16 cellular contexts compared by ENCODE assay signal in the genomic region with DNA sequence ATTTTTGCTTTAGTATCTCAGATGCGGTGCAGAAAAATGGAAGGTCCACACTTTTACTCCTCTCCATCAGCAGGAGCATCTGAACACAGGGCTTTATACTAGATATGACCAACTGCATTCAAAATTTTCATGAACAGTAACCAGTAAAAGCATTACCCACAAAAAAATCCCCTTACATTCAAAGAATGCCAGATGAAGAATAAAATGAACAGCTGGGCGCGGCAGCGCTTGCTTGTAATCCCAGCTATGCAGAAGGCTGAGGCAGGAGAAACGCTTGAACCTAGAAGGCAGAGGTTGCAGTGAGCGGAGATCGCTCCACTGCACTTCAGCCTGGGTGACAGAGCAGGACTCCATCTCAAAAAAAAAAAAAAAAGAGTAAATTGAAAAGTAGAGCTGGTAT. TPM values are rescaled to one million over a fixed set of nuclear protein-coding genes. Genes with fewer than 3 reads are reported as not detected.
DNase-seq lines count a peak whose midpoint lies in the region; ATAC-seq and TF ChIP-seq lines count a peak whose summit lies in the region.
"Had no signal": no experiment of that assay in that cellular context is flagged by ENCODE, and none has a peak within 500 bp of the region (broad histone marks: within the 10 kb centered on the region; RNA-seq: fewer than 3 reads in every experiment).

No MANE protein-coding gene starts in this region.

- DNase-seq in AG10803 (ENCODE audit: low read depth), result peak; percentile 33
- peak; percentile 27 for DNase-seq in EH (ENCODE audit: low read depth)
- DNase-seq in activated naive CD8-positive, alpha-beta T cell treated with anti-CD3 and anti-CD28 coated beads, Interleukin-2, amount 50 U/mL, for 24 hours, result no peak
- no peak for DNase-seq in naive thymus-derived CD8-positive, alpha-beta T cell
- no peak for DNase-seq in NCI-H510A treated with DMSO at 0.1 percent for 48 hours (lab: John Stamatoyannopoulos, UW)
- no peak for DNase-seq in OCI-M2 (lab: John Stamatoyannopoulos, UW; ENCODE audit: unreplicated experiment)
- DNase-seq in tibial artery, result no peak
- DNase-seq: endodermal cell, foreskin melanocyte, IMR-90, mammary epithelial cell, NCI-H1092 treated with DMSO at 0.1 percent for 48 hours, NCI-H2227 treated with DMSO at 0.1 percent for 48 hours, WERI-Rb-1 had no signal

- peak overlapping the region; percentile 44 for H3K27ac Mint-ChIP-seq in activated naive CD8-positive, alpha-beta T cell treated with anti-CD3 and anti-CD28 coated beads, Interleukin-2, amount 50 U/mL, for 24 hours
- peak overlapping the region in 5 of 10 donors; percentile 52 to 81 (median 68) for H3K27ac Mint-ChIP-seq in naive thymus-derived CD8-positive, alpha-beta T cell
- H3K27ac Mint-ChIP-seq: endodermal cell had no signal

- POLR2A ChIA-PET in naive thymus-derived CD8-positive, alpha-beta T cell (lab: Charles Lee), result interaction anchor here (0.7 to 6.4 kb wide), 3 partner anchors 21 to 65 kb away, joined by 3 to 157 read pairs (median 25); a partner anchor contains a TSS

- H3K4me1 Mint-ChIP-seq in activated naive CD8-positive, alpha-beta T cell treated with anti-CD3 and anti-CD28 coated beads, Interleukin-2, amount 50 U/mL, for 24 hours, result peaks cover 75% of the 10 kb centered on the region
- peaks cover 33 to 76% (median 64%) of the 10 kb centered on the region in 4 donors for H3K4me1 Mint-ChIP-seq in naive thymus-derived CD8-positive, alpha-beta T cell

- H3K27ac ChIP-seq in tibial artery, result no peak overlapping the region
- H3K27ac ChIP-seq: SK-N-MC, WERI-Rb-1 had no signal

- H3K36me3 ChIP-seq in tibial artery, result no peaks in the 10 kb centered on the region

- intact Hi-C loops in tibial artery (cut with DNase I; ENCODE audit: low total_unique reads), result no loop called here

- H3K27me3 ChIP-seq in tibial artery, result no peaks in the 10 kb centered on the region

- H3K36me3 Mint-ChIP-seq in activated naive CD8-positive, alpha-beta T cell treated with anti-CD3 and anti-CD28 coated beads, Interleukin-2, amount 50 U/mL, for 24 hours (ENCODE audit: low read depth), result peaks cover 39% of the 10 kb centered on the region
- H3K36me3 Mint-ChIP-seq in naive thymus-derived CD8-positive, alpha-beta T cell, result peaks cover 4 to 44% (median 12%) of the 10 kb centered on the region in 3 donors

- no peak overlapping the region for H3K4me3 ChIP-seq in AG10803 (ENCODE audit: low read length)
- H3K4me3 ChIP-seq in tibial artery, result no peak overlapping the region
- H3K4me3 ChIP-seq: SK-N-MC had no signal

- H3K27me3 Mint-ChIP-seq in activated naive CD8-positive, alpha-beta T cell treated with anti-CD3 and anti-CD28 coated beads, Interleukin-2, amount 50 U/mL, for 24 hours, result no peaks in the 10 kb centered on the region
- no peaks in the 10 kb centered on the region for H3K27me3 Mint-ChIP-seq in naive thymus-derived CD8-positive, alpha-beta T cell

- H3K4me3 Mint-ChIP-seq in activated naive CD8-positive, alpha-beta T cell treated with anti-CD3 and anti-CD28 coated beads, Interleukin-2, amount 50 U/mL, for 24 hours, result peak overlapping the region; percentile 49
- H3K4me3 Mint-ChIP-seq in naive thymus-derived CD8-positive, alpha-beta T cell, result peak overlapping the region in 9 of 10 donors; percentile 40 to 96 (median 70)
- H3K4me3 Mint-ChIP-seq: endodermal cell had no signal

- TF ChIP-seq CTCF in AG10803 (conservative IDR thresholded peaks at IDR 0.05; ENCODE audit: low read length), result no peak
- no peak for TF ChIP-seq CTCF in tibial artery (IDR thresholded peaks at IDR 0.05)

- peaks cover 3 to 72% (median 36%) of the 10 kb centered on the region in 4 donors for H3K4me1 ChIP-seq in tibial artery

- no peaks in the 10 kb centered on the region for H3K9me3 ChIP-seq in tibial artery

- ATAC-seq in activated naive CD8-positive, alpha-beta T cell treated with anti-CD3 and anti-CD28 coated beads, Interleukin-2, amount 50 U/mL, for 24 hours, result no peak
- ATAC-seq in naive thymus-derived CD8-positive, alpha-beta T cell, result no peak
- ATAC-seq in GM21423 (IDR thresholded peaks at IDR 0.05; ENCODE audit: unreplicated experiment), result no peak

- H3K9me3 Mint-ChIP-seq in activated naive CD8-positive, alpha-beta T cell treated with anti-CD3 and anti-CD28 coated beads, Interleukin-2, amount 50 U/mL, for 24 hours, result no peaks in the 10 kb centered on the region
- no peaks in the 10 kb centered on the region for H3K9me3 Mint-ChIP-seq in naive thymus-derived CD8-positive, alpha-beta T cell
- H3K9me3 Mint-ChIP-seq: endodermal cell had no signal

RNA-seq across cellular contexts. Expression of a gene that starts 3.1 kb away (rescaled TPM):
- 10 to 100 TPM; 91.7 to 94.7 TPM for total RNA-seq in naive thymus-derived CD8-positive, alpha-beta T cell
- 10 to 100 TPM; 18.7 to 37.3 (median 21.5) TPM for polyA plus RNA-seq in naive thymus-derived CD8-positive, alpha-beta T cell

RNA-seq across cellular contexts. Expression of a gene that starts 20.7 kb away (rescaled TPM):
- total RNA-seq in naive thymus-derived CD8-positive, alpha-beta T cell, result 10 to 100 TPM; 34.5 to 35.3 TPM
- polyA plus RNA-seq in naive thymus-derived CD8-positive, alpha-beta T cell, result 10 to 100 TPM; 23.0 to 28.8 (median 24.3) TPM

RNA-seq across cellular contexts. Expression of a gene that starts 34.6 kb away (rescaled TPM):
- total RNA-seq in naive thymus-derived CD8-positive, alpha-beta T cell, result 1 to 10 TPM; 4.7 to 6.2 TPM
- 1 to 10 TPM in 2 of 3 donors, under 1 TPM in 1; 0.80 to 1.5 (median 1.3) TPM for polyA plus RNA-seq in naive thymus-derived CD8-positive, alpha-beta T cell

Comparison
In these comparisons a context has a peak if more than half of its experiments do, and no peak if none do; other contexts are left out.
1. DNase-seq: peak in AG10803 (single experiment) and EH (single experiment); none in activated naive CD8-positive, alpha-beta T cell treated with anti-CD3 and anti-CD28 coated beads, Interleukin-2, amount 50 U/mL, for 24 hours (single experiment), naive thymus-derived CD8-positive, alpha-beta T cell (0 of 10), NCI-H510A treated with DMSO at 0.1 percent for 48 hours (single experiment), OCI-M2 (single experiment) and tibial artery (0 of 2).